In the genomic region with DNA sequence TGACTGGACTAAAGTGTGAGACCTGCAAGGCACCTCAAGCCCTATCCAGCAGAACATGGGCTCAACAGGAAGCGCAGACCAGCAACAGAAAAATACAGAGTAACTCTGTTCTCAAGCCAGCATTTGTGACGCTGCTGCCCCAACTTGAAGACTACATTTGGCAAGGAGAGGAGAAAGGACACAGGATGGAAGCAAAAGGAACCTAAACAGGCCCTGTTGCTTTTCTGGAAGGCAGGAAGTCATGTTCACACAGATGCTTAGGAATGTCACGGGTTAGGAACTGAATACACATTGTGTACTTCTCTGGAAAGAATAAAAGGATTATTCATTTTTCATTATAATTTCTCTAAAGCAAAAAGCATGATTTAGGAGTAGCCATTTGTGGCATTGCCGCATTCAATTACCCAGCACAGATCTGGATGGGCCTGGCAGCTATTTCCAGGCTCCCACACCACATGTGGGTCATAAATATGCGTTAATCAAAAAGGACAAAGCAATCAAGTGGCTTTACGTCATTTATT, we compare ENCODE assay signal across 12 cellular contexts. TPM values are rescaled to one million over a fixed set of nuclear protein-coding genes. Genes with fewer than 3 reads are reported as not detected.
A peak's percentile ranks its signal among the peaks of the same experiment; 100 is the strongest.
DNase-seq lines count a peak whose midpoint lies in the region; ATAC-seq lines count a peak whose summit lies in the region.
"Had no signal": no experiment of that assay in that cellular context is flagged by ENCODE, and none has a peak within 500 bp of the region (broad histone marks: within the 10 kb centered on the region; RNA-seq: fewer than 3 reads in every experiment).

No MANE protein-coding gene starts in this region.

- no peaks in the 10 kb centered on the region for H3K36me3 ChIP-seq in mesendoderm (ENCODE audit: control insufficient read depth, insufficient read depth, low read length)

- H2BK5ac ChIP-seq in mesendoderm (ENCODE audit: low read length), result peak overlapping the region; percentile 14

- H2BK15ac ChIP-seq in mesendoderm (replicated peaks; ENCODE audit: low read depth), result peak overlapping the region; percentile 39

- peak overlapping the region; percentile 39 for H3K56ac ChIP-seq in mesendoderm (ENCODE audit: low read length)

- no peaks in the 10 kb centered on the region for H3K27me3 ChIP-seq in mesendoderm (ENCODE audit: insufficient read depth, low read length, poor library complexity)

- DNase-seq in NCI-H1694 treated with DMSO at 0.1 percent for 48 hours (lab: John Stamatoyannopoulos, UW) (peak; percentile 67), mesendoderm (peak; percentile 78), superior temporal gyrus (ENCODE audit: extremely low spot score) (peak; percentile 66), NCI-H748 treated with DMSO at 0.1 percent for 48 hours (lab: John Stamatoyannopoulos, UW) (no peak), NCI-H2227 treated with DMSO at 0.1 percent for 48 hours (lab: John Stamatoyannopoulos, UW) (no peak)
- DNase-seq: activated CD8-positive, alpha-beta T cell treated with anti-CD3 and anti-CD28 coated beads, Interleukin-2, amount 10 ng/mL, durations not matched to agents 7 days and 5 days; DND-41 had no signal

- H3K4me1 ChIP-seq in mesendoderm (ENCODE audit: control insufficient read depth, low read depth, low read length), result peaks cover 6% of the 10 kb centered on the region

- no peak overlapping the region for H3K23ac ChIP-seq in mesendoderm (ENCODE audit: low read length)

- H2AK5ac ChIP-seq in mesendoderm (ENCODE audit: low read length), result no peak overlapping the region

- H3K4ac ChIP-seq in mesendoderm (ENCODE audit: low read depth, low read length), result peak overlapping the region; percentile 79

- H3K4me2 ChIP-seq in mesendoderm (ENCODE audit: low read length), result no peak overlapping the region

- no peak overlapping the region for H4K8ac ChIP-seq in mesendoderm (ENCODE audit: low read depth, low read length)

- no peak overlapping the region for H3K4me3 ChIP-seq in mesendoderm (ENCODE audit: low read length)

- WGBS in mesendoderm (ENCODE audit: extremely low coverage, insufficient coverage, low lambda C conversion rate), result no CpG with 5 or more reads among the region's 6 CpGs

- H3K9ac ChIP-seq in mesendoderm (ENCODE audit: low read length), result peak overlapping the region; percentile 10

- H3K79me2 ChIP-seq in mesendoderm (ENCODE audit: control insufficient read depth, insufficient read depth, low read length), result no peaks in the 10 kb centered on the region

- H3K27ac ChIP-seq in cingulate gyrus (ENCODE audit: low read depth, low read length), result peak overlapping the region; percentile 66
- H3K27ac ChIP-seq in mesendoderm (ENCODE audit: low read depth, low read length), result peak overlapping the region; percentile 33
- H3K27ac ChIP-seq: HL-60 had no signal

- H2BK120ac ChIP-seq in mesendoderm (ENCODE audit: low read depth, low read length), result no peak overlapping the region

- H3K18ac ChIP-seq in mesendoderm (ENCODE audit: low read length), result peak overlapping the region; percentile 52

- H4K5ac ChIP-seq in mesendoderm (ENCODE audit: low read length), result no peak overlapping the region

- ATAC-seq in HG03571 (IDR thresholded peaks at IDR 0.05; ENCODE audit: unreplicated experiment) (no peak), GM18511 (IDR thresholded peaks at IDR 0.05; ENCODE audit: unreplicated experiment) (no peak)
- ATAC-seq: activated CD8-positive, alpha-beta T cell treated with anti-CD3 and anti-CD28 coated beads, Interleukin-2, amount 10 ng/mL, durations not matched to agents 7 days and 5 days; stimulated activated effector memory CD8-positive, alpha-beta T cell treated with anti-CD3 and anti-CD28 coated beads, Interleukin-12 subunit alpha, Interleukin-12 subunit beta, amount 100 ng/mL, for 72 hours had no signal

- no peaks in the 10 kb centered on the region for H3K79me1 ChIP-seq in mesendoderm (ENCODE audit: low read length)

RNA-seq across cellular contexts. Expression of gene TOMM7, which starts 19.8 kb away (rescaled TPM):
- 769 TPM for polyA plus RNA-seq in mesendoderm (2013, experiment 1 of 2)
- polyA plus RNA-seq in mesendoderm (2013, experiment 2 of 2), result 773 TPM

Comparison
In these comparisons a context has a peak if more than half of its experiments do, and no peak if none do; other contexts are left out.
1. DNase-seq: peak in NCI-H1694 treated with DMSO at 0.1 percent for 48 hours (single experiment), mesendoderm (single experiment) and superior temporal gyrus (single experiment); none in NCI-H748 treated with DMSO at 0.1 percent for 48 hours (single experiment) and NCI-H2227 treated with DMSO at 0.1 percent for 48 hours (single experiment).